Comparison of ENCODE assay signal across 1 cellular context in genomic region chr17:45277216-45277849, GRCh38.
A peak's percentile ranks its signal among the peaks of the same experiment; 100 is the strongest.
TF ChIP-seq lines count a peak whose summit lies in the region.

No MANE protein-coding gene starts in this region.

TF ChIP-seq in HepG2, 621 proteins besides CTCF, POLR2A, EP300 and RAD21 (continued from another document and continues in another):
- TF ChIP-seq, protein P1, sequence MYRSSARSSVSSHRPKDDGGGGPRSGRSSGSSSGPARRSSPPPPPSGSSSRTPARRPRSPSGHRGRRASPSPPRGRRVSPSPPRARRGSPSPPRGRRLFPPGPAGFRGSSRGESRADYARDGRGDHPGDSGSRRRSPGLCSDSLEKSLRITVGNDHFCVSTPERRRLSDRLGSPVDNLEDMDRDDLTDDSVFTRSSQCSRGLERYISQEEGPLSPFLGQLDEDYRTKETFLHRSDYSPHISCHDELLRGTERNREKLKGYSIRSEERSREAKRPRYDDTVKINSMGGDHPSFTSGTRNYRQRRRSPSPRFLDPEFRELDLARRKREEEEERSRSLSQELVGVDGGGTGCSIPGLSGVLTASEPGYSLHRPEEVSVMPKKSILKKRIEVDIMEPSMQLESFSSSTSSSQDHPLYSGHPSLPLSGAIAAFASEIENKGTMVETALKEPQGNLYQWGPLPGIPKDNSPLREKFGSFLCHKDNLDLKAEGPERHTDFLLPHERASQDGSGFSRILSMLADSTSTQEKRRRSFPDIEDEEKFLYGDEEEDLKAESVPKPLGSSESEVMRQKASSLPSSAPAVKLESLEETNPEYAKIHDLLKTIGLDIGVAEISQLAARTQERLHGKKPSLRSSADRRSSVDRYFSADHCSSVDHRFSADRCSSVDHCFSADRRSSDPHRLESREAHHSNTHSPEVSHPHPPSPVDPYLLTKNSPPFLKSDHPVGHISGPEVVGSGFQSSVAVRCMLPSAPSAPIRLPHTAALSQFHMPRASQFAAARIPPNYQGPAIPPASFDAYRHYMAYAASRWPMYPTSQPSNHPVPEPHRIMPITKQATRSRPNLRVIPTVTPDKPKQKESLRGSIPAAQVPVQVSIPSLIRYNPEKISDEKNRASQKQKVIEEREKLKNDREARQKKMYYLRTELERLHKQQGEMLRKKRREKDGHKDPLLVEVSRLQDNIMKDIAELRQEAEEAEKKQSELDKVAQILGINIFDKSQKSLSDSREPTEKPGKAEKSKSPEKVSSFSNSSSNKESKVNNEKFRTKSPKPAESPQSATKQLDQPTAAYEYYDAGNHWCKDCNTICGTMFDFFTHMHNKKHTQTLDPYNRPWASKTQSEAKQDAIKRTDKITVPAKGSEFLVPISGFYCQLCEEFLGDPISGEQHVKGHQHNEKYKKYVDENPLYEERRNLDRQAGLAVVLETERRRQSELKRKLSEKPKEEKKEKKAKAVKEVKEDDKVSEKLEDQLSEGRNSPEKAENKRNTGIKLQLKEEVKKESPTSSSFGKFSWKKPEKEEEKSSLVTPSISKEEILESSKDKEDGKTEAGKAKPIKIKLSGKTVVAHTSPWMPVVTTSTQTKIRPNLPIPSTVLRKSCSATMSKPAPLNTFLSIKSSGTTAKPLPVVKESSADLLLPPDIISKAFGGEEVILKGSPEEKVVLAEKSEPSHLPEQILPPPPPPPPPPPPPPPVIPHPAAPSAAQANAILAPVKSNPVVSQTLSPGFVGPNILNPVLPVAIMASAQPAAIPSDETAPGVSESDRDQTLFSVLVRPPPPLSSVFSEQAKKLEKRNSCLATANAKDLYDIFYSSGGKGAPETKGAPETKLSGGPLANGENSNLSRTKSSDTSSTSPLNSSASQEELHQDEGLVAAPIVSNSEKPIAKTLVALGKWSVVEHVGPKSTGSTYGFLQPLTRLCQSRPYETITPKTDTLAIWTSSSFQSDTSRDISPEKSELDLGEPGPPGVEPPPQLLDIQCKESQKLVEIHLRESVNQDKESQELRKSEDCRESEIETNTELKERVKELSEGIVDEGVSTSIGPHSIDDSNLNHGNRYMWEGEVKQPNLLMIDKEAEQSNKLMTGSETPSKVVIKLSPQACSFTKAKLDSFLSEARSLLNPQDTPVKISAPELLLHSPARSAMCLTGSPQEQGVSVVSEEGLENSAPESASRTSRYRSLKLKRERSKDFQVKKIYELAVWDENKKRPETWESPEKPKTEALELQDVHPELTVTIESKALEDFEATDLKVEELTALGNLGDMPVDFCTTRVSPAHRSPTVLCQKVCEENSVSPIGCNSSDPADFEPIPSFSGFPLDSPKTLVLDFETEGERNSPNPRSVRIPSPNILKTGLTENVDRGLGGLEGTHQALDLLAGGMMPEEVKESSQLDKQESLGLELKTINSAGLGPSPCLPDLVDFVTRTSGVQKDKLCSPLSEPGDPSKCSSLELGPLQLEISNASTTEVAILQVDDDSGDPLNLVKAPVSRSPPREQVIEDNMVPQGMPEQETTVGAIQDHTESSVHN (CRISPR knock-in tag; IDR thresholded peaks at IDR 0.05) = no peak
- TF ChIP-seq GABPA (IDR thresholded peaks at IDR 0.05; ENCODE audit: low read depth, low read length) (no peak), GABPA (CRISPR knock-in tag; IDR thresholded peaks at IDR 0.05; ENCODE audit: low read depth) (no peak), BRD4 (CRISPR knock-in tag; IDR thresholded peaks at IDR 0.05) (no peak), RARA (CRISPR knock-in tag; IDR thresholded peaks at IDR 0.05) (no peak), ZSCAN25 (CRISPR knock-in tag; IDR thresholded peaks at IDR 0.05) (0 out of 2 replicates have a peak, but pooled peaks have one; percentile 23), RFXANK (CRISPR knock-in tag; IDR thresholded peaks at IDR 0.05) (no peak), ZBTB33 (CRISPR knock-in tag; IDR thresholded peaks at IDR 0.05) (0 out of 2 replicates have a peak, but pooled peaks have one; percentile 13), ZNF614 (CRISPR knock-in tag; IDR thresholded peaks at IDR 0.05; ENCODE audit: borderline replicate concordance) (no peak), ZNF207 (IDR thresholded peaks at IDR 0.05; ENCODE audit: borderline replicate concordance) (no peak), IRX3 (CRISPR knock-in tag; IDR thresholded peaks at IDR 0.05; ENCODE audit: borderline replicate concordance, low read depth) (no peak; the same call in 1 of the 2 replicates), ZNF513 (CRISPR knock-in tag; conservative IDR thresholded peaks at IDR 0.05) (no peak), ZNF264 (CRISPR knock-in tag; IDR thresholded peaks at IDR 0.05) (no peak), ZNF781 (CRISPR knock-in tag; IDR thresholded peaks at IDR 0.05; ENCODE audit: borderline replicate concordance, not compliant biosample characterization) (no peak), ZNF446 (CRISPR knock-in tag; IDR thresholded peaks at IDR 0.05) (no peak), ZNF292 (CRISPR knock-in tag; IDR thresholded peaks at IDR 0.05; ENCODE audit: borderline replicate concordance, low read depth) (no peak), ZNF530 (CRISPR knock-in tag; IDR thresholded peaks at IDR 0.05; ENCODE audit: low read depth) (no peak), ZNF350 (CRISPR knock-in tag; IDR thresholded peaks at IDR 0.05; ENCODE audit: borderline replicate concordance, low read depth) (peak; percentile 34; the same call in 1 of the 2 replicates), PPARG (CRISPR knock-in tag; conservative IDR thresholded peaks at IDR 0.05) (0 out of 2 replicates have a peak, but pooled peaks have one; percentile 20), ZNF20 (CRISPR knock-in tag; IDR thresholded peaks at IDR 0.05) (no peak), GATAD2A (CRISPR knock-in tag; IDR thresholded peaks at IDR 0.05) (peak; percentile 77), NRL (CRISPR knock-in tag; IDR thresholded peaks at IDR 0.05; ENCODE audit: borderline replicate concordance) (no peak), RARG (CRISPR knock-in tag; IDR thresholded peaks at IDR 0.05; ENCODE audit: low read depth) (no peak), ZNF891 (CRISPR knock-in tag; IDR thresholded peaks at IDR 0.05) (0 out of 2 replicates have a peak, but pooled peaks have one; percentile 53), ESRRA (CRISPR knock-in tag; IDR thresholded peaks at IDR 0.05; ENCODE audit: low read depth) (no peak), MAFG (CRISPR knock-in tag; IDR thresholded peaks at IDR 0.05) (peak; percentile 97), KAT7 (CRISPR knock-in tag; IDR thresholded peaks at IDR 0.05; ENCODE audit: borderline replicate concordance) (no peak), NR2F2 (IDR thresholded peaks at IDR 0.05; ENCODE audit: borderline replicate concordance, low read depth) (no peak), MEIS1 (CRISPR knock-in tag; IDR thresholded peaks at IDR 0.05; ENCODE audit: borderline replicate concordance) (no peak), JUN (CRISPR knock-in tag; IDR thresholded peaks at IDR 0.05) (no peak), ZNF646 (CRISPR knock-in tag; IDR thresholded peaks at IDR 0.05) (no peak), ZNF549 (CRISPR knock-in tag; IDR thresholded peaks at IDR 0.05) (no peak), GFI1 (CRISPR knock-in tag; IDR thresholded peaks at IDR 0.05; ENCODE audit: borderline replicate concordance) (no peak)
- TF ChIP-seq, protein P2, sequence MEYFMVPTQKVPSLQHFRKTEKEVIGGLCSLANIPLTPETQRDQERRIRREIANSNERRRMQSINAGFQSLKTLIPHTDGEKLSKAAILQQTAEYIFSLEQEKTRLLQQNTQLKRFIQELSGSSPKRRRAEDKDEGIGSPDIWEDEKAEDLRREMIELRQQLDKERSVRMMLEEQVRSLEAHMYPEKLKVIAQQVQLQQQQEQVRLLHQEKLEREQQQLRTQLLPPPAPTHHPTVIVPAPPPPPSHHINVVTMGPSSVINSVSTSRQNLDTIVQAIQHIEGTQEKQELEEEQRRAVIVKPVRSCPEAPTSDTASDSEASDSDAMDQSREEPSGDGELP (IDR thresholded peaks at IDR 0.05; ENCODE audit: borderline replicate concordance, low read depth) = no peak
- TF ChIP-seq, protein P3, sequence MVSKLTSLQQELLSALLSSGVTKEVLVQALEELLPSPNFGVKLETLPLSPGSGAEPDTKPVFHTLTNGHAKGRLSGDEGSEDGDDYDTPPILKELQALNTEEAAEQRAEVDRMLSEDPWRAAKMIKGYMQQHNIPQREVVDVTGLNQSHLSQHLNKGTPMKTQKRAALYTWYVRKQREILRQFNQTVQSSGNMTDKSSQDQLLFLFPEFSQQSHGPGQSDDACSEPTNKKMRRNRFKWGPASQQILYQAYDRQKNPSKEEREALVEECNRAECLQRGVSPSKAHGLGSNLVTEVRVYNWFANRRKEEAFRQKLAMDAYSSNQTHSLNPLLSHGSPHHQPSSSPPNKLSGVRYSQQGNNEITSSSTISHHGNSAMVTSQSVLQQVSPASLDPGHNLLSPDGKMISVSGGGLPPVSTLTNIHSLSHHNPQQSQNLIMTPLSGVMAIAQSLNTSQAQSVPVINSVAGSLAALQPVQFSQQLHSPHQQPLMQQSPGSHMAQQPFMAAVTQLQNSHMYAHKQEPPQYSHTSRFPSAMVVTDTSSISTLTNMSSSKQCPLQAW (CRISPR knock-in tag; IDR thresholded peaks at IDR 0.05) = no peak
- TF ChIP-seq, protein P4, sequence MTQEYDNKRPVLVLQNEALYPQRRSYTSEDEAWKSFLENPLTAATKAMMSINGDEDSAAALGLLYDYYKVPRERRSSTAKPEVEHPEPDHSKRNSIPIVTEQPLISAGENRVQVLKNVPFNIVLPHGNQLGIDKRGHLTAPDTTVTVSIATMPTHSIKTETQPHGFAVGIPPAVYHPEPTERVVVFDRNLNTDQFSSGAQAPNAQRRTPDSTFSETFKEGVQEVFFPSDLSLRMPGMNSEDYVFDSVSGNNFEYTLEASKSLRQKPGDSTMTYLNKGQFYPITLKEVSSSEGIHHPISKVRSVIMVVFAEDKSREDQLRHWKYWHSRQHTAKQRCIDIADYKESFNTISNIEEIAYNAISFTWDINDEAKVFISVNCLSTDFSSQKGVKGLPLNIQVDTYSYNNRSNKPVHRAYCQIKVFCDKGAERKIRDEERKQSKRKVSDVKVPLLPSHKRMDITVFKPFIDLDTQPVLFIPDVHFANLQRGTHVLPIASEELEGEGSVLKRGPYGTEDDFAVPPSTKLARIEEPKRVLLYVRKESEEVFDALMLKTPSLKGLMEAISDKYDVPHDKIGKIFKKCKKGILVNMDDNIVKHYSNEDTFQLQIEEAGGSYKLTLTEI (CRISPR knock-in tag; conservative IDR thresholded peaks at IDR 0.05) = no peak
- TF ChIP-seq, protein P5, sequence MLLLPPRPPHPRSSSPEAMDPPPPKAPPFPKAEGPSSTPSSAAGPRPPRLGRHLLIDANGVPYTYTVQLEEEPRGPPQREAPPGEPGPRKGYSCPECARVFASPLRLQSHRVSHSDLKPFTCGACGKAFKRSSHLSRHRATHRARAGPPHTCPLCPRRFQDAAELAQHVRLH (CRISPR knock-in tag; IDR thresholded peaks at IDR 0.05; ENCODE audit: borderline replicate concordance, low read depth) = 0 out of 2 replicates have a peak, but pooled peaks have one; percentile 66
